1 cellular context compared by ENCODE assay signal in the genomic region with DNA sequence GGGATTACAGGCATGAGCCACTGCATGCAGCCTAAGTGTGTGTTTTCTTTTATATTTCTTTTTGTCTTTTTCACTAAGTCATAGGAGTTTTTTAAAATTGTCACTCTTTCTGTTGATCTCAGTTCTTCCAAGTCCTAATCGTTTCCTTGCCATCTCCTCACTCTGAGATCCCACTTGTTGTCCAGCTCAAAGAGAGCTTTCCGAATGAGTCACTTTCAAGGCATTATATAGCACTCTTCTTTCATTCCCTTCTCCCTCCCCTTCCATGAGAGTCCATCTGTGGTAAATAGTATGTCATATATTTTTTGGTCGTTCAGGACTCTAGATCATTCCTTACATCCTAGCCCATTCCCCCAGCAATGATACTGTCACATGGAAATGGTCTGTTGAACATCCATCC.
TF ChIP-seq lines count a peak whose summit lies in the region.

No MANE protein-coding gene starts in this region.

TF ChIP-seq in HepG2, 621 proteins besides CTCF, POLR2A, EP300 and RAD21 (continued from another document):
- TF ChIP-seq ZBTB20 (CRISPR knock-in tag; IDR thresholded peaks at IDR 0.05; ENCODE audit: borderline replicate concordance, low read depth) (no peak), ZNF260 (CRISPR knock-in tag; IDR thresholded peaks at IDR 0.05; ENCODE audit: borderline replicate concordance, low read depth) (no peak), RFXAP (CRISPR knock-in tag; IDR thresholded peaks at IDR 0.05; ENCODE audit: borderline replicate concordance) (no peak), RBFOX2 (IDR thresholded peaks at IDR 0.05; ENCODE audit: low read depth, low read length) (no peak), PLRG1 (conservative IDR thresholded peaks at IDR 0.05) (no peak), ZNF616 (CRISPR knock-in tag; IDR thresholded peaks at IDR 0.05; ENCODE audit: low read depth) (no peak), FOXA1 (IDR thresholded peaks at IDR 0.05) (no peak), FOXA1 (CRISPR knock-in tag; IDR thresholded peaks at IDR 0.05) (no peak), KDM6A (CRISPR knock-in tag; IDR thresholded peaks at IDR 0.05; ENCODE audit: low read depth) (no peak), DMTF1 (CRISPR knock-in tag; IDR thresholded peaks at IDR 0.05) (no peak), STAT5B (CRISPR knock-in tag; IDR thresholded peaks at IDR 0.05) (no peak), ZNF577 (CRISPR knock-in tag; IDR thresholded peaks at IDR 0.05; ENCODE audit: borderline replicate concordance, low read depth) (no peak), KLF16 (CRISPR knock-in tag; IDR thresholded peaks at IDR 0.05) (no peak), ZIK1 (CRISPR knock-in tag; IDR thresholded peaks at IDR 0.05; ENCODE audit: borderline replicate concordance, low read depth) (no peak)
- TF ChIP-seq, protein P1, sequence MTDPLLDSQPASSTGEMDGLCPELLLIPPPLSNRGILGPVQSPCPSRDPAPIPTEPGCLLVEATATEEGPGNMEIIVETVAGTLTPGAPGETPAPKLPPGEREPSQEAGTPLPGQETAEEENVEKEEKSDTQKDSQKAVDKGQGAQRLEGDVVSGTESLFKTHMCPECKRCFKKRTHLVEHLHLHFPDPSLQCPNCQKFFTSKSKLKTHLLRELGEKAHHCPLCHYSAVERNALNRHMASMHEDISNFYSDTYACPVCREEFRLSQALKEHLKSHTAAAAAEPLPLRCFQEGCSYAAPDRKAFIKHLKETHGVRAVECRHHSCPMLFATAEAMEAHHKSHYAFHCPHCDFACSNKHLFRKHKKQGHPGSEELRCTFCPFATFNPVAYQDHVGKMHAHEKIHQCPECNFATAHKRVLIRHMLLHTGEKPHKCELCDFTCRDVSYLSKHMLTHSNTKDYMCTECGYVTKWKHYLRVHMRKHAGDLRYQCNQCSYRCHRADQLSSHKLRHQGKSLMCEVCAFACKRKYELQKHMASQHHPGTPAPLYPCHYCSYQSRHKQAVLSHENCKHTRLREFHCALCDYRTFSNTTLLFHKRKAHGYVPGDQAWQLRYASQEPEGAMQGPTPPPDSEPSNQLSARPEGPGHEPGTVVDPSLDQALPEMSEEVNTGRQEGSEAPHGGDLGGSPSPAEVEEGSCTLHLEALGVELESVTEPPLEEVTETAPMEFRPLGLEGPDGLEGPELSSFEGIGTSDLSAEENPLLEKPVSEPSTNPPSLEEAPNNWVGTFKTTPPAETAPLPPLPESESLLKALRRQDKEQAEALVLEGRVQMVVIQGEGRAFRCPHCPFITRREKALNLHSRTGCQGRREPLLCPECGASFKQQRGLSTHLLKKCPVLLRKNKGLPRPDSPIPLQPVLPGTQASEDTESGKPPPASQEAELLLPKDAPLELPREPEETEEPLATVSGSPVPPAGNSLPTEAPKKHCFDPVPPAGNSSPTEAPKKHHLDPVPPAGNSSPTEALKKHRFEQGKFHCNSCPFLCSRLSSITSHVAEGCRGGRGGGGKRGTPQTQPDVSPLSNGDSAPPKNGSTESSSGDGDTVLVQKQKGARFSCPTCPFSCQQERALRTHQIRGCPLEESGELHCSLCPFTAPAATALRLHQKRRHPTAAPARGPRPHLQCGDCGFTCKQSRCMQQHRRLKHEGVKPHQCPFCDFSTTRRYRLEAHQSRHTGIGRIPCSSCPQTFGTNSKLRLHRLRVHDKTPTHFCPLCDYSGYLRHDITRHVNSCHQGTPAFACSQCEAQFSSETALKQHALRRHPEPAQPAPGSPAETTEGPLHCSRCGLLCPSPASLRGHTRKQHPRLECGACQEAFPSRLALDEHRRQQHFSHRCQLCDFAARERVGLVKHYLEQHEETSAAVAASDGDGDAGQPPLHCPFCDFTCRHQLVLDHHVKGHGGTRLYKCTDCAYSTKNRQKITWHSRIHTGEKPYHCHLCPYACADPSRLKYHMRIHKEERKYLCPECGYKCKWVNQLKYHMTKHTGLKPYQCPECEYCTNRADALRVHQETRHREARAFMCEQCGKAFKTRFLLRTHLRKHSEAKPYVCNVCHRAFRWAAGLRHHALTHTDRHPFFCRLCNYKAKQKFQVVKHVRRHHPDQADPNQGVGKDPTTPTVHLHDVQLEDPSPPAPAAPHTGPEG (CRISPR knock-in tag; IDR thresholded peaks at IDR 0.05), result no peak
- TF ChIP-seq, protein P2, sequence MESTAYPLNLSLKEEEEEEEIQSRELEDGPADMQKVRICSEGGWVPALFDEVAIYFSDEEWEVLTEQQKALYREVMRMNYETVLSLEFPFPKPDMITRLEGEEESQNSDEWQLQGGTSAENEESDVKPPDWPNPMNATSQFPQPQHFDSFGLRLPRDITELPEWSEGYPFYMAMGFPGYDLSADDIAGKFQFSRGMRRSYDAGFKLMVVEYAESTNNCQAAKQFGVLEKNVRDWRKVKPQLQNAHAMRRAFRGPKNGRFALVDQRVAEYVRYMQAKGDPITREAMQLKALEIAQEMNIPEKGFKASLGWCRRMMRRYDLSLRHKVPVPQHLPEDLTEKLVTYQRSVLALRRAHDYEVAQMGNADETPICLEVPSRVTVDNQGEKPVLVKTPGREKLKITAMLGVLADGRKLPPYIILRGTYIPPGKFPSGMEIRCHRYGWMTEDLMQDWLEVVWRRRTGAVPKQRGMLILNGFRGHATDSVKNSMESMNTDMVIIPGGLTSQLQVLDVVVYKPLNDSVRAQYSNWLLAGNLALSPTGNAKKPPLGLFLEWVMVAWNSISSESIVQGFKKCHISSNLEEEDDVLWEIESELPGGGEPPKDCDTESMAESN (CRISPR knock-in tag; conservative IDR thresholded peaks at IDR 0.05), result no peak
